Comparison of ENCODE assay signal across 8 cellular contexts in the genomic region with DNA sequence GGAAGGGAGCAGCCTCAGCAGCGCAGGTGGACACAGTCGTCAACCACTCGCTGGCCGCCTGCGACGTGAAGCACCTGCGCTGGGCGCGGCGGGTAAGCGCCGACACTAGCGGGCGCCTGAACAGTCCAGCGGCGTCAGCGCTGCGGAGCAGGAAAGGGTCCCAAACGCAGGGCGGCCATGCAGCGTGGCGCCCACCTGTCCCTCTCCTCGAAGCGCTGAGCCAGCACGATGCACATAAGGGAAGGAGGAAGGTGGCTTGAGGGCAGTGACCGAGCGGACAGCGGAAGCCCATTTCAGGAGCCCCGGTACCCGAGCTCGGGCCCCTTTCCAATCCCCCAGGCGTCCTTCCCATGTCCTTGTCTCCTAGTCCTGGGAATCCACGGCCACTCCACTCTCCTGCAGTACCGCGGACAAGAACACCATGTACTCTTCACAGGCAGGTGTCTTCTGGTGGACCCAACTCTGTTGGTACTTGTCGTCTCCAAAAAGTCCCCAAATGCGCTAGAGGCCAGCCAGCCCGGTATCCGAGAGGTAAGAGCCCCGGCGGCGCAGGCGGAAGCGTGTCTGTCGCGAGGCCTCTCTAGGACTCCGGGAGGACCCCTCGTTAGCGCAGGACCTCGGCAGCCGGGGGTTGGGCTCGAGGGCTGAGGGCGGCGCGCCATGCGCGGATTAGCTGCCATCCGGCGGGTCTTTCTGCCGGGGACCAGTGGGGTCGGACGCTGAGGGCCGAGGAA. TPM values are rescaled to one million over a fixed set of nuclear protein-coding genes. Genes with fewer than 3 reads are reported as not detected.
DNase-seq lines count a peak whose midpoint lies in the region; ATAC-seq and TF ChIP-seq lines count a peak whose summit lies in the region.

No MANE protein-coding gene starts in this region.

- H3K27me3 Mint-ChIP-seq in activated CD8-positive, alpha-beta T cell treated with anti-CD3 and anti-CD28 coated beads for 36 hours: peaks cover 10% of the 10 kb centered on the region

- H3K9me3 ChIP-seq in right atrium auricular region: peaks cover 22 to 54% of the 10 kb centered on the region in 2 donors

- H3K27me3 ChIP-seq in H7 (ENCODE audit: control insufficient read depth, insufficient read depth, low read length): no peaks in the 10 kb centered on the region
- no peaks in the 10 kb centered on the region for H3K27me3 ChIP-seq in right atrium auricular region
- no peaks in the 10 kb centered on the region for H3K27me3 ChIP-seq in rectal smooth muscle tissue (ENCODE audit: control insufficient read depth, insufficient read depth, low read length)

- POLR2A ChIA-PET in activated CD8-positive, alpha-beta T cell treated with anti-CD3 and anti-CD28 coated beads for 36 hours (lab: Charles Lee): interaction anchor here (1.5 kb wide), 1 partner anchor 18 kb away, joined by 6 read pairs; a partner anchor contains a TSS

- no peaks in the 10 kb centered on the region for H3K4me1 ChIP-seq in right atrium auricular region
- no peaks in the 10 kb centered on the region for H3K4me1 ChIP-seq in rectal smooth muscle tissue (ENCODE audit: control insufficient read depth, insufficient read depth, low read length)

- peak overlapping the region; percentile 35 for H3K9ac ChIP-seq in rectal smooth muscle tissue (ENCODE audit: low read length)

- peak; percentile 91 for ATAC-seq in activated CD8-positive, alpha-beta T cell treated with anti-CD3 and anti-CD28 coated beads for 36 hours
- ATAC-seq in GM18519 (IDR thresholded peaks at IDR 0.05; ENCODE audit: low FRiP score, unreplicated experiment) (no peak), GM18502 (IDR thresholded peaks at IDR 0.05; ENCODE audit: poor library complexity, unreplicated experiment) (no peak)

- no peak for TF ChIP-seq CTCF in activated CD8-positive, alpha-beta T cell treated with anti-CD3 and anti-CD28 coated beads for 36 hours (IDR thresholded peaks at IDR 0.05)
- no peak for TF ChIP-seq CTCF in right atrium auricular region (IDR thresholded peaks at IDR 0.05)

- intact Hi-C loops in activated CD8-positive, alpha-beta T cell treated with anti-CD3 and anti-CD28 coated beads for 36 hours (cut with micrococcal nuclease): no loop called here

- DNase-seq in H7 (peak; percentile 83), right atrium auricular region (ENCODE audit: low spot score) (peak; percentile 61), AML-193 (lab: John Stamatoyannopoulos, UW) (no peak), GM19240 (ENCODE audit: insufficient read length, low spot score) (no peak)
- DNase-seq in activated CD8-positive, alpha-beta T cell treated with anti-CD3 and anti-CD28 coated beads for 36 hours: peak; percentile 67

- H3K27ac ChIP-seq in right atrium auricular region (peak overlapping the region; percentile 37 to 82), rectal smooth muscle tissue (ENCODE audit: low read depth, low read length) (peak overlapping the region; percentile 33)

- no peak overlapping the region; the same call in 1 of the 2 replicates for H3K4me3 ChIP-seq in H7 (ENCODE audit: insufficient read depth, low read depth, low read length)
- peak overlapping the region; percentile 44 to 51 for H3K4me3 ChIP-seq in right atrium auricular region
- peak overlapping the region; percentile 73 for H3K4me3 ChIP-seq in rectal smooth muscle tissue (ENCODE audit: low read length)

- H3K9me3 Mint-ChIP-seq in activated CD8-positive, alpha-beta T cell treated with anti-CD3 and anti-CD28 coated beads for 36 hours: peaks cover 36% of the 10 kb centered on the region

- H3K36me3 Mint-ChIP-seq in activated CD8-positive, alpha-beta T cell treated with anti-CD3 and anti-CD28 coated beads for 36 hours (ENCODE audit: low read depth): peaks cover 33% of the 10 kb centered on the region

- H3K4me3 Mint-ChIP-seq in activated CD8-positive, alpha-beta T cell treated with anti-CD3 and anti-CD28 coated beads for 36 hours: peak overlapping the region; percentile 69

- peaks cover 12% of the 10 kb centered on the region for H3K4me1 Mint-ChIP-seq in activated CD8-positive, alpha-beta T cell treated with anti-CD3 and anti-CD28 coated beads for 36 hours (ENCODE audit: low read depth)

- no peaks in the 10 kb centered on the region for H3K36me3 ChIP-seq in H7 (replicated peaks; ENCODE audit: control insufficient read depth, insufficient read depth, low read length)
- H3K36me3 ChIP-seq in right atrium auricular region: peaks cover 16% of the 10 kb centered on the region
- peaks cover 3% of the 10 kb centered on the region for H3K36me3 ChIP-seq in rectal smooth muscle tissue (ENCODE audit: control insufficient read depth, insufficient read depth, low read length)

- H3K27ac Mint-ChIP-seq in activated CD8-positive, alpha-beta T cell treated with anti-CD3 and anti-CD28 coated beads for 36 hours: peak overlapping the region; percentile 56

- CTCF ChIA-PET in activated CD8-positive, alpha-beta T cell treated with anti-CD3 and anti-CD28 coated beads for 36 hours (lab: Charles Lee): interaction anchor here (1.3 kb wide), 1 partner anchor 14 kb away, joined by 4 read pairs; no protein-coding TSS in a partner anchor

RNA-seq across cellular contexts. Expression of a gene that starts 14.4 kb away (rescaled TPM):
- 20.1 and 24.8 TPM in 2 replicates for total RNA-seq in H7 (2014; rRNA removed; shearing (Covaris generic))
- total RNA-seq in activated CD8-positive, alpha-beta T cell treated with anti-CD3 and anti-CD28 coated beads for 36 hours: 10 to 100 TPM; 16.5 to 19.3 TPM
- 1 to 10 TPM; 2.7 to 5.6 TPM for total RNA-seq in right atrium auricular region

RNA-seq across cellular contexts. Expression of a gene that starts 18.6 kb away (rescaled TPM):
- 0.03 TPM in 1 of 2 replicates, not detected in the other for total RNA-seq in H7 (2014; rRNA removed; shearing (Covaris generic))
- under 1 TPM; 0.04 to 0.07 TPM for total RNA-seq in activated CD8-positive, alpha-beta T cell treated with anti-CD3 and anti-CD28 coated beads for 36 hours
- total RNA-seq in right atrium auricular region: not detected

RNA-seq across cellular contexts. Expression of a gene that starts 19.0 kb away (rescaled TPM):
- 0.21 and 0.96 TPM in 2 replicates for total RNA-seq in H7 (2014; rRNA removed; shearing (Covaris generic))
- 1 to 10 TPM; 1.5 to 1.9 TPM for total RNA-seq in activated CD8-positive, alpha-beta T cell treated with anti-CD3 and anti-CD28 coated beads for 36 hours
- total RNA-seq in right atrium auricular region: 1 to 10 TPM; 7.2 to 7.4 TPM

Comparison
In these comparisons a context has a peak if more than half of its experiments do, and no peak if none do; other contexts are left out.
1. DNase-seq: peak in H7 (single experiment), activated CD8-positive, alpha-beta T cell treated with anti-CD3 and anti-CD28 coated beads for 36 hours (single experiment) and right atrium auricular region (single experiment); none in AML-193 (0 of 2) and GM19240 (single experiment).